In the genomic region with DNA sequence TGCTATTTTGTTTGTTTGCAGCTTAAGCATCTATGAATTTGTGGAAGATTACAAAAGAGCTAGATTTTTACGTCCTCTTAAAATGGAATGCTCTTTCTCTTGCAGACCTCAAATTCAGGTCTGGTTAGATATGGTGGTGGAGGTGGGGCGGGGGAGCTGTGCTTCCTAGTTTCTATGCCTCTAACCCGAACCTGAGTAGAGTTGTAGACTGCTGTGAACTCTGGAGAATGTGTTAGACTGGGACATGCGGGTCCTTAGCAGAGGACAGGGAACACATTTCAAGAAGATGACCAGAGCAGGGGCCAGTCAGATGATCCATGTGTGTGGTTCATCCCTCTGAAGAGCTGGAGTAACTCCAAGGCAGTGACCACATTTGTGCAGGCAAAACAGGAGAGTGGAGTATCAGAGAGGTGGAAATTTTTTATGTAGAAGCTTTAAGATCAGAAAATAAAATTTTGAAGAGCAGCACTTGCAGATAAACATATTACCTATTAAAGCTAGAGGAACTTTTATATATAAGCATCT, we compare ENCODE assay signal across 14 cellular contexts.
A peak's percentile ranks its signal among the peaks of the same experiment; 100 is the strongest.
DNase-seq lines count a peak whose midpoint lies in the region; ATAC-seq and TF ChIP-seq lines count a peak whose summit lies in the region.
"Had no signal": no experiment of that assay in that cellular context is flagged by ENCODE, and none has a peak within 500 bp of the region (broad histone marks: within the 10 kb centered on the region; RNA-seq: fewer than 3 reads in every experiment).

No MANE protein-coding gene starts in this region.

- no peaks in the 10 kb centered on the region for H3K9me3 ChIP-seq in Loucy (ENCODE audit: insufficient read depth, low read depth, low read length)
- H3K9me3 ChIP-seq: Caco-2 had no signal

- no peak overlapping the region for H4K8ac ChIP-seq in mesendoderm (ENCODE audit: low read depth, low read length)

- H2BK5ac ChIP-seq in mesendoderm (ENCODE audit: low read length) = no peak overlapping the region

- TF ChIP-seq CTCF in Loucy (conservative IDR thresholded peaks at IDR 0.05; ENCODE audit: low read length) = no peak
- TF ChIP-seq CTCF in CD14-positive monocyte (IDR thresholded peaks at IDR 0.05) = no peak

- no peaks in the 10 kb centered on the region for H3K27me3 ChIP-seq in Loucy (ENCODE audit: insufficient read depth, low read length, poor library complexity, severe bottlenecking)
- no peaks in the 10 kb centered on the region for H3K27me3 ChIP-seq in mesendoderm (ENCODE audit: insufficient read depth, low read length, poor library complexity)

- H3K23ac ChIP-seq in mesendoderm (ENCODE audit: low read length) = no peak overlapping the region

- no peak overlapping the region for H3K4me3 Mint-ChIP-seq in CD14-positive monocyte

- no peak overlapping the region for H3K56ac ChIP-seq in mesendoderm (ENCODE audit: low read length)

- H3K4me3 ChIP-seq in Loucy (ENCODE audit: low read length, poor library complexity, severe bottlenecking) (no peak overlapping the region), mesendoderm (ENCODE audit: low read length) (no peak overlapping the region)

- no peaks in the 10 kb centered on the region for H4K20me1 ChIP-seq in Loucy (ENCODE audit: insufficient read depth, low read length, poor library complexity, severe bottlenecking)

- no peak overlapping the region for H3K9ac ChIP-seq in Loucy (ENCODE audit: low read depth, low read length, poor library complexity, severe bottlenecking)
- H3K9ac ChIP-seq in mesendoderm (ENCODE audit: low read length) = no peak overlapping the region

- H3K4me1 ChIP-seq in Loucy (ENCODE audit: insufficient read depth, low read length, poor library complexity, severe bottlenecking) (peaks cover 14% of the 10 kb centered on the region), mesendoderm (ENCODE audit: control insufficient read depth, low read depth, low read length) (no peaks in the 10 kb centered on the region)

- intact Hi-C loops in CD14-positive monocyte (cut with micrococcal nuclease) (no loop called here), left ventricle myocardium superior (cut with micrococcal nuclease) (no loop called here)

- H3K27ac ChIP-seq in mesendoderm (ENCODE audit: low read depth, low read length) = no peak overlapping the region

- peaks cover 0 to 2% (median 0%) of the 10 kb centered on the region in 3 donors for H3K27me3 Mint-ChIP-seq in CD14-positive monocyte (ENCODE audit: low read depth in 3 of 3)

- H3K4ac ChIP-seq in mesendoderm (ENCODE audit: low read depth, low read length) = peak overlapping the region; percentile 55

- 0 out of 2 replicates have a peak overlapping the region, but pooled peaks have one; percentile 12 for H2AFZ ChIP-seq in Loucy (ENCODE audit: low read length)

- H2AK5ac ChIP-seq in mesendoderm (ENCODE audit: low read length) = no peak overlapping the region

- ATAC-seq in GM21390 (IDR thresholded peaks at IDR 0.05; ENCODE audit: unreplicated experiment) (no peak), left ventricle myocardium superior (no peak)

- H3K4me2 ChIP-seq in Loucy (ENCODE audit: low read depth, low read length, poor library complexity, severe bottlenecking) (no peak overlapping the region), mesendoderm (ENCODE audit: low read length) (no peak overlapping the region)

- H4K5ac ChIP-seq in mesendoderm (ENCODE audit: low read length) = no peak overlapping the region

- H3K79me2 ChIP-seq in Loucy (ENCODE audit: insufficient read depth, low read length) (no peaks in the 10 kb centered on the region), mesendoderm (ENCODE audit: control insufficient read depth, insufficient read depth, low read length) (no peaks in the 10 kb centered on the region)

- no peaks in the 10 kb centered on the region for H3K9me2 ChIP-seq in Loucy (replicated peaks; ENCODE audit: low read depth, low read length)

- WGBS in mesendoderm (ENCODE audit: extremely low coverage, insufficient coverage, low lambda C conversion rate) = no CpG with 5 or more reads among the region's 4 CpGs

- no peaks in the 10 kb centered on the region for H3K36me3 ChIP-seq in Loucy (ENCODE audit: insufficient read depth, low read length)
- no peaks in the 10 kb centered on the region for H3K36me3 ChIP-seq in mesendoderm (ENCODE audit: control insufficient read depth, insufficient read depth, low read length)

- H3K4me1 Mint-ChIP-seq in CD14-positive monocyte = peaks cover 7% of the 10 kb centered on the region

- no peaks in the 10 kb centered on the region for H3K36me3 Mint-ChIP-seq in CD14-positive monocyte

- H3K18ac ChIP-seq in mesendoderm (ENCODE audit: low read length) = no peak overlapping the region

- peak overlapping the region in 1 of 7 donors; percentile 39 for H3K27ac Mint-ChIP-seq in CD14-positive monocyte

- no peaks in the 10 kb centered on the region for H3F3A ChIP-seq in Loucy (ENCODE audit: low read depth)

- no peaks in the 10 kb centered on the region for H3K79me1 ChIP-seq in mesendoderm (ENCODE audit: low read length)

- H2BK15ac ChIP-seq in mesendoderm (replicated peaks; ENCODE audit: low read depth) = peak overlapping the region; percentile 78

- H2BK120ac ChIP-seq in mesendoderm (ENCODE audit: low read depth, low read length) = no peak overlapping the region

- DNase-seq in ELR (ENCODE audit: low read depth) (peak; percentile 65), astrocyte of the hippocampus (ENCODE audit: low read depth, low spot score) (peak; percentile 42), mesendoderm (no peak), CD14-positive monocyte (ENCODE audit: low spot score) (no peak), NCI-H345 (lab: John Stamatoyannopoulos, UW) (no peak), left ventricle myocardium superior (no peak)
- DNase-seq: Caco-2, GDM1, NCI-H1417, NCI-H2029, NCI-H2171 treated with DMSO at 0.1 percent for 48 hours, NCI-H510A treated with DMSO at 0.1 percent for 48 hours had no signal

- peaks cover 3 to 10% (median 6%) of the 10 kb centered on the region in 7 donors for H3K9me3 Mint-ChIP-seq in CD14-positive monocyte

Comparison
In these comparisons a context has a peak if more than half of its experiments do, and no peak if none do; other contexts are left out.
1. DNase-seq: peak in ELR (single experiment) and astrocyte of the hippocampus (single experiment); none in mesendoderm (single experiment), CD14-positive monocyte (single experiment), NCI-H345 (single experiment) and left ventricle myocardium superior (single experiment).